Comparison of ENCODE assay signal across 21 cellular contexts in genomic region chr1:167614851-167615250, GRCh38. TPM values are rescaled to one million over a fixed set of nuclear protein-coding genes. Genes with fewer than 3 reads are reported as not detected.
"Had no signal": no experiment of that assay in that cellular context is flagged by ENCODE, and none has a peak within 500 bp of the region (broad histone marks: within the 10 kb centered on the region; RNA-seq: fewer than 3 reads in every experiment).

No MANE protein-coding gene starts in this region.

- H3K4me3 ChIP-seq: esophagus muscularis mucosa, gastrocnemius medialis, heart right ventricle, stomach, thoracic aorta had no signal

- H3K9me3 ChIP-seq: esophagus muscularis mucosa, gastrocnemius medialis, thoracic aorta had no signal

- H3K36me3 Mint-ChIP-seq: naive thymus-derived CD8-positive, alpha-beta T cell had no signal

- H3K9me3 Mint-ChIP-seq: naive thymus-derived CD8-positive, alpha-beta T cell had no signal

- ATAC-seq: gastrocnemius medialis; heart right ventricle; left lobe of liver; naive thymus-derived CD8-positive, alpha-beta T cell; sciatic nerve had no signal

- H3K27me3 ChIP-seq: esophagus muscularis mucosa, gastrocnemius medialis, heart right ventricle, stomach had no signal

- H3K27ac ChIP-seq: epithelial cell of prostate, esophagus muscularis mucosa, stomach, thoracic aorta had no signal

- H3K27me3 Mint-ChIP-seq: naive thymus-derived CD8-positive, alpha-beta T cell had no signal

- H3K36me3 ChIP-seq: esophagus muscularis mucosa, gastrocnemius medialis, heart right ventricle, stomach, thoracic aorta had no signal

- H3K4me3 Mint-ChIP-seq: naive thymus-derived CD8-positive, alpha-beta T cell had no signal

- DNase-seq: cortex of kidney; effector memory CD4-positive, alpha-beta T cell; gastrocnemius medialis; heart right ventricle; hypothalamus; mammary epithelial cell; naive thymus-derived CD8-positive, alpha-beta T cell; posterior cingulate gyrus; stimulated activated CD4-positive, alpha-beta T cell treated with anti-CD3 and anti-CD28 coated beads, Interleukin-2, amount 100 ng/mL, for 24 hours; stimulated activated CD4-positive, alpha-beta T cell treated with anti-CD3 and anti-CD28 coated beads, Interleukin-4, amount 100 ng/mL, for 4 hours; stimulated activated naive CD4-positive, alpha-beta T cell; stomach; substantia nigra; trophoblast cell had no signal

RNA-seq across cellular contexts. Expression of gene RCSD1, which starts 15.2 kb away (rescaled TPM):
- total RNA-seq: osteocyte had no signal
- polyA plus RNA-seq: neural cell had no signal
